ENCODE assay signal across 11 cellular contexts in the genomic region with DNA sequence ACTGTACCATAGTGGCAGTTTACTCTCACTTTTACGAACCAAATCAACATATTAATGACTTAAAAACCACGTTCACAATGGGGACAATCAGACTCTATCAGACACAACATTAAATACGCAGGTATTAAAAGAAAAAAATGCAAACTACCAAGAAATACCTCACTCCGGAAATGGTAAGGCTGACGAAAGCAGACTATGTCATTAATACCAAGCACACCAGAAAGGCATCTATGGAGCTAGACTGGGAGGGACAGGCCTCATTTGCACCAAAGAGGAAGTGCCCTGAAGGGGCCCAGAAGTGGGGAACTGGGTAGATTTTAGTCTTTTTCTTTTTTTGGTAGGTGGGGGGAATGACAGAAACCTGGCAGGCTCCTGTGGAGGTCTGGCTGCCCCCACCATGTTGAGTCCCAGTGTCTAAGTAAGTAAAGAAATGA.
A peak's percentile ranks its signal among the peaks of the same experiment; 100 is the strongest.
DNase-seq lines count a peak whose midpoint lies in the region; ATAC-seq and TF ChIP-seq lines count a peak whose summit lies in the region.
"Had no signal": no experiment of that assay in that cellular context is flagged by ENCODE, and none has a peak within 500 bp of the region (broad histone marks: within the 10 kb centered on the region; RNA-seq: fewer than 3 reads in every experiment).

No MANE protein-coding gene starts in this region.

- H3K27me3 ChIP-seq in breast epithelium = no peaks in the 10 kb centered on the region

- DNase-seq in memory B cell (ENCODE audit: low spot score in 2 of 2) = peak; percentile 47 to 73
- DNase-seq in mesenteric fat pad (ENCODE audit: low spot score) = no peak
- no peak for DNase-seq in stimulated activated naive CD8-positive, alpha-beta T cell treated with anti-CD3 and anti-CD28 coated beads, Interleukin-15, amount 100 ng/mL, for 72 hours
- DNase-seq in stimulated activated CD4-positive, alpha-beta T cell treated with anti-CD3 and anti-CD28 coated beads, Interleukin-15, amount 100 ng/mL, for 24 hours = no peak
- no peak for DNase-seq in breast epithelium (ENCODE audit: low spot score in 2 of 2)
- DNase-seq: activated T-cell treated with anti-CD3 and anti-CD28 coated beads for 4 hours, mucosa of descending colon, PC-3 had no signal

- TF ChIP-seq POLR2A in breast epithelium (IDR thresholded peaks at IDR 0.05) = no peak

- no peaks in the 10 kb centered on the region for H3K9me3 ChIP-seq in breast epithelium
- H3K9me3 ChIP-seq: mucosa of descending colon had no signal

- peaks cover 49% of the 10 kb centered on the region for H3K4me1 Mint-ChIP-seq in memory B cell
- no peaks in the 10 kb centered on the region for H3K4me1 Mint-ChIP-seq in stimulated activated naive CD8-positive, alpha-beta T cell treated with anti-CD3 and anti-CD28 coated beads, Interleukin-15, amount 100 ng/mL, for 72 hours

- H3K4me3 ChIP-seq in breast epithelium = no peak overlapping the region
- H3K4me3 ChIP-seq: mucosa of descending colon had no signal

- no peaks in the 10 kb centered on the region for H3K9me3 Mint-ChIP-seq in memory B cell
- no peaks in the 10 kb centered on the region for H3K9me3 Mint-ChIP-seq in stimulated activated naive CD8-positive, alpha-beta T cell treated with anti-CD3 and anti-CD28 coated beads, Interleukin-15, amount 100 ng/mL, for 72 hours

- no peak overlapping the region for H3K27ac ChIP-seq in breast epithelium

- intact Hi-C loops in breast epithelium (cut with DNase I; ENCODE audit: low total_unique reads) = no loop called here

- no peaks in the 10 kb centered on the region for H3K4me1 ChIP-seq in breast epithelium

- H3K36me3 Mint-ChIP-seq in memory B cell = peaks cover 12% of the 10 kb centered on the region

- H3K27me3 Mint-ChIP-seq in memory B cell = no peaks in the 10 kb centered on the region
- H3K27me3 Mint-ChIP-seq in stimulated activated naive CD8-positive, alpha-beta T cell treated with anti-CD3 and anti-CD28 coated beads, Interleukin-15, amount 100 ng/mL, for 72 hours = no peaks in the 10 kb centered on the region

- peak; percentile 89 for ATAC-seq in GM18909 (IDR thresholded peaks at IDR 0.05; ENCODE audit: poor library complexity, unreplicated experiment)
- ATAC-seq in HG02642 (IDR thresholded peaks at IDR 0.05; ENCODE audit: poor library complexity, unreplicated experiment) = peak; percentile 90
- ATAC-seq in HG03521 (IDR thresholded peaks at IDR 0.05; ENCODE audit: unreplicated experiment) = peak; percentile 91
- ATAC-seq in memory B cell (ENCODE audit: low read depth) = peak; percentile 89
- no peak for ATAC-seq in stimulated activated naive CD8-positive, alpha-beta T cell treated with anti-CD3 and anti-CD28 coated beads, Interleukin-15, amount 100 ng/mL, for 72 hours
- ATAC-seq: mucosa of descending colon, PC-3 had no signal

- TF ChIP-seq CTCF in breast epithelium (IDR thresholded peaks at IDR 0.05) = no peak

- no peaks in the 10 kb centered on the region for H3K36me3 ChIP-seq in breast epithelium

- peak overlapping the region; percentile 79 for H3K4me3 Mint-ChIP-seq in memory B cell
- H3K4me3 Mint-ChIP-seq in stimulated activated naive CD8-positive, alpha-beta T cell treated with anti-CD3 and anti-CD28 coated beads, Interleukin-15, amount 100 ng/mL, for 72 hours = no peak overlapping the region

- peak overlapping the region; percentile 100 for H3K27ac Mint-ChIP-seq in memory B cell
- no peak overlapping the region for H3K27ac Mint-ChIP-seq in stimulated activated naive CD8-positive, alpha-beta T cell treated with anti-CD3 and anti-CD28 coated beads, Interleukin-15, amount 100 ng/mL, for 72 hours

Comparison
In these comparisons a context has a peak if more than half of its experiments do, and no peak if none do; other contexts are left out.
1. DNase-seq: peak in memory B cell (2 of 2); none in mesenteric fat pad (single experiment), stimulated activated naive CD8-positive, alpha-beta T cell treated with anti-CD3 and anti-CD28 coated beads, Interleukin-15, amount 100 ng/mL, for 72 hours (0 of 2), stimulated activated CD4-positive, alpha-beta T cell treated with anti-CD3 and anti-CD28 coated beads, Interleukin-15, amount 100 ng/mL, for 24 hours (single experiment) and breast epithelium (0 of 2).